ENCODE assay signal across 1 cellular context in the genomic region with DNA sequence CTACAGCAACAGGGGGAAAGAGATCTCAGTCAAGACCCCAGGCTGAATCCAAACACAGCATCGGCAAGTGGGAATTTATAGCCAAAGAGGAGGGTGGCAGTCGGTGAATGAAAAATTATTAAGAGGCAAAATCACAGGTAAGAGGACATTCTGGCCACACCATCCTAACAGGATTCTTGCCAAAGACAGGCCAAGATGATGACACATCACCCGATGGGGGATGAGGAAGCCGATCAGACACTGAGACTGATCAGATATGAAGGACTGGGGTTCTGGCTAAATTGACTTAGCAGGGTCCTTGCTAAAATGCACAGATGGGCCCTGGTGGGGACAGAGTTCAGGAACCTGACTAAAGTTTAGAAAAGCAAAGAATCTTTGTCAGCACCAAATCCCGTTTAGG.
TF ChIP-seq lines count a peak whose summit lies in the region.

No MANE protein-coding gene starts in this region.

TF ChIP-seq in K562, 482 proteins besides CTCF, POLR2A, EP300 and RAD21 (continued from another document and continues in another):
- TF ChIP-seq, protein P1, sequence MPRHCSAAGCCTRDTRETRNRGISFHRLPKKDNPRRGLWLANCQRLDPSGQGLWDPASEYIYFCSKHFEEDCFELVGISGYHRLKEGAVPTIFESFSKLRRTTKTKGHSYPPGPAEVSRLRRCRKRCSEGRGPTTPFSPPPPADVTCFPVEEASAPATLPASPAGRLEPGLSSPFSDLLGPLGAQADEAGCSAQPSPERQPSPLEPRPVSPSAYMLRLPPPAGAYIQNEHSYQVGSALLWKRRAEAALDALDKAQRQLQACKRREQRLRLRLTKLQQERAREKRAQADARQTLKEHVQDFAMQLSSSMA (CRISPR knock-in tag; IDR thresholded peaks at IDR 0.05): no peak
- no peak for TF ChIP-seq NCOR1 (IDR thresholded peaks at IDR 0.05)
- TF ChIP-seq, protein P2, sequence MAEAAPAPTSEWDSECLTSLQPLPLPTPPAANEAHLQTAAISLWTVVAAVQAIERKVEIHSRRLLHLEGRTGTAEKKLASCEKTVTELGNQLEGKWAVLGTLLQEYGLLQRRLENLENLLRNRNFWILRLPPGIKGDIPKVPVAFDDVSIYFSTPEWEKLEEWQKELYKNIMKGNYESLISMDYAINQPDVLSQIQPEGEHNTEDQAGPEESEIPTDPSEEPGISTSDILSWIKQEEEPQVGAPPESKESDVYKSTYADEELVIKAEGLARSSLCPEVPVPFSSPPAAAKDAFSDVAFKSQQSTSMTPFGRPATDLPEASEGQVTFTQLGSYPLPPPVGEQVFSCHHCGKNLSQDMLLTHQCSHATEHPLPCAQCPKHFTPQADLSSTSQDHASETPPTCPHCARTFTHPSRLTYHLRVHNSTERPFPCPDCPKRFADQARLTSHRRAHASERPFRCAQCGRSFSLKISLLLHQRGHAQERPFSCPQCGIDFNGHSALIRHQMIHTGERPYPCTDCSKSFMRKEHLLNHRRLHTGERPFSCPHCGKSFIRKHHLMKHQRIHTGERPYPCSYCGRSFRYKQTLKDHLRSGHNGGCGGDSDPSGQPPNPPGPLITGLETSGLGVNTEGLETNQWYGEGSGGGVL (CRISPR knock-in tag; IDR thresholded peaks at IDR 0.05): no peak
- no peak; the same call in 1 of the 2 replicates for TF ChIP-seq CEBPG (CRISPR knock-in tag; IDR thresholded peaks at IDR 0.05)
- TF ChIP-seq CEBPG (tag; conservative IDR thresholded peaks at IDR 0.05 in 1 of 2, IDR thresholded peaks at IDR 0.05 in 1 of 2): peak; percentile 48 to 71; a peak in 3 of 4 replicates
- TF ChIP-seq, protein P3, sequence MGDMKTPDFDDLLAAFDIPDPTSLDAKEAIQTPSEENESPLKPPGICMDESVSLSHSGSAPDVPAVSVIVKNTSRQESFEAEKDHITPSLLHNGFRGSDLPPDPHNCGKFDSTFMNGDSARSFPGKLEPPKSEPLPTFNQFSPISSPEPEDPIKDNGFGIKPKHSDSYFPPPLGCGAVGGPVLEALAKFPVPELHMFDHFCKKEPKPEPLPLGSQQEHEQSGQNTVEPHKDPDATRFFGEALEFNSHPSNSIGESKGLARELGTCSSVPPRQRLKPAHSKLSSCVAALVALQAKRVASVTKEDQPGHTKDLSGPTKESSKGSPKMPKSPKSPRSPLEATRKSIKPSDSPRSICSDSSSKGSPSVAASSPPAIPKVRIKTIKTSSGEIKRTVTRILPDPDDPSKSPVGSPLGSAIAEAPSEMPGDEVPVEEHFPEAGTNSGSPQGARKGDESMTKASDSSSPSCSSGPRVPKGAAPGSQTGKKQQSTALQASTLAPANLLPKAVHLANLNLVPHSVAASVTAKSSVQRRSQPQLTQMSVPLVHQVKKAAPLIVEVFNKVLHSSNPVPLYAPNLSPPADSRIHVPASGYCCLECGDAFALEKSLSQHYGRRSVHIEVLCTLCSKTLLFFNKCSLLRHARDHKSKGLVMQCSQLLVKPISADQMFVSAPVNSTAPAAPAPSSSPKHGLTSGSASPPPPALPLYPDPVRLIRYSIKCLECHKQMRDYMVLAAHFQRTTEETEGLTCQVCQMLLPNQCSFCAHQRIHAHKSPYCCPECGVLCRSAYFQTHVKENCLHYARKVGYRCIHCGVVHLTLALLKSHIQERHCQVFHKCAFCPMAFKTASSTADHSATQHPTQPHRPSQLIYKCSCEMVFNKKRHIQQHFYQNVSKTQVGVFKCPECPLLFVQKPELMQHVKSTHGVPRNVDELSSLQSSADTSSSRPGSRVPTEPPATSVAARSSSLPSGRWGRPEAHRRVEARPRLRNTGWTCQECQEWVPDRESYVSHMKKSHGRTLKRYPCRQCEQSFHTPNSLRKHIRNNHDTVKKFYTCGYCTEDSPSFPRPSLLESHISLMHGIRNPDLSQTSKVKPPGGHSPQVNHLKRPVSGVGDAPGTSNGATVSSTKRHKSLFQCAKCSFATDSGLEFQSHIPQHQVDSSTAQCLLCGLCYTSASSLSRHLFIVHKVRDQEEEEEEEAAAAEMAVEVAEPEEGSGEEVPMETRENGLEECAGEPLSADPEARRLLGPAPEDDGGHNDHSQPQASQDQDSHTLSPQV (IDR thresholded peaks at IDR 0.05): peak; percentile 68
- TF ChIP-seq CCAR2 (IDR thresholded peaks at IDR 0.05; ENCODE audit: low read depth, low read length): no peak
- no peak for TF ChIP-seq ZNF3 (CRISPR knock-in tag; IDR thresholded peaks at IDR 0.05)
- TF ChIP-seq POLR2AphosphoS5 (IDR thresholded peaks at IDR 0.05; ENCODE audit: control insufficient read depth, insufficient read depth, low read depth, low read length): no peak
- no peak for TF ChIP-seq ZNF431 (CRISPR knock-in tag; IDR thresholded peaks at IDR 0.05)
- no peak for TF ChIP-seq NFIX (CRISPR knock-in tag; IDR thresholded peaks at IDR 0.05; ENCODE audit: low read depth)
- TF ChIP-seq, protein P4, sequence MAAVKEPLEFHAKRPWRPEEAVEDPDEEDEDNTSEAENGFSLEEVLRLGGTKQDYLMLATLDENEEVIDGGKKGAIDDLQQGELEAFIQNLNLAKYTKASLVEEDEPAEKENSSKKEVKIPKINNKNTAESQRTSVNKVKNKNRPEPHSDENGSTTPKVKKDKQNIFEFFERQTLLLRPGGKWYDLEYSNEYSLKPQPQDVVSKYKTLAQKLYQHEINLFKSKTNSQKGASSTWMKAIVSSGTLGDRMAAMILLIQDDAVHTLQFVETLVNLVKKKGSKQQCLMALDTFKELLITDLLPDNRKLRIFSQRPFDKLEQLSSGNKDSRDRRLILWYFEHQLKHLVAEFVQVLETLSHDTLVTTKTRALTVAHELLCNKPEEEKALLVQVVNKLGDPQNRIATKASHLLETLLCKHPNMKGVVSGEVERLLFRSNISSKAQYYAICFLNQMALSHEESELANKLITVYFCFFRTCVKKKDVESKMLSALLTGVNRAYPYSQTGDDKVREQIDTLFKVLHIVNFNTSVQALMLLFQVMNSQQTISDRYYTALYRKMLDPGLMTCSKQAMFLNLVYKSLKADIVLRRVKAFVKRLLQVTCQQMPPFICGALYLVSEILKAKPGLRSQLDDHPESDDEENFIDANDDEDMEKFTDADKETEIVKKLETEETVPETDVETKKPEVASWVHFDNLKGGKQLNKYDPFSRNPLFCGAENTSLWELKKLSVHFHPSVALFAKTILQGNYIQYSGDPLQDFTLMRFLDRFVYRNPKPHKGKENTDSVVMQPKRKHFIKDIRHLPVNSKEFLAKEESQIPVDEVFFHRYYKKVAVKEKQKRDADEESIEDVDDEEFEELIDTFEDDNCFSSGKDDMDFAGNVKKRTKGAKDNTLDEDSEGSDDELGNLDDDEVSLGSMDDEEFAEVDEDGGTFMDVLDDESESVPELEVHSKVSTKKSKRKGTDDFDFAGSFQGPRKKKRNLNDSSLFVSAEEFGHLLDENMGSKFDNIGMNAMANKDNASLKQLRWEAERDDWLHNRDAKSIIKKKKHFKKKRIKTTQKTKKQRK (IDR thresholded peaks at IDR 0.05; ENCODE audit: borderline replicate concordance, low read depth, low read length): no peak
- no peak for TF ChIP-seq CREBBP (IDR thresholded peaks at IDR 0.05; ENCODE audit: low read depth, low read length)
- no peak for TF ChIP-seq FOXM1 (IDR thresholded peaks at IDR 0.05; ENCODE audit: low read depth)
- TF ChIP-seq FOXM1 (CRISPR knock-in tag; IDR thresholded peaks at IDR 0.05; ENCODE audit: low read depth): no peak
- no peak for TF ChIP-seq ZNF311 (CRISPR knock-in tag; IDR thresholded peaks at IDR 0.05)
- TF ChIP-seq KDM1A (IDR thresholded peaks at IDR 0.05): no peak
- no peak for TF ChIP-seq NR2C2 (CRISPR knock-in tag; IDR thresholded peaks at IDR 0.05)
- TF ChIP-seq NR2C2 (tag; IDR thresholded peaks at IDR 0.05): no peak; the same call in 1 of the 2 replicates
- TF ChIP-seq MTA1 (IDR thresholded peaks at IDR 0.05; ENCODE audit: borderline replicate concordance): no peak
- no peak for TF ChIP-seq MCM5 (IDR thresholded peaks at IDR 0.05; ENCODE audit: low read depth)
- TF ChIP-seq SIX5 (IDR thresholded peaks at IDR 0.05; ENCODE audit: borderline replicate concordance in 1 of 2, insufficient read depth in 1 of 2, low read depth in 1 of 2, low read length in 2 of 2): no peak
- TF ChIP-seq, protein P5, sequence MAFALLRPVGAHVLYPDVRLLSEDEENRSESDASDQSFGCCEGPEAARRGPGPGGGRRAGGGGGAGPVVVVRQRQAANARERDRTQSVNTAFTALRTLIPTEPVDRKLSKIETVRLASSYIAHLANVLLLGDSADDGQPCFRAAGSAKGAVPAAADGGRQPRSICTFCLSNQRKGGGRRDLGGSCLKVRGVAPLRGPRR (CRISPR knock-in tag; IDR thresholded peaks at IDR 0.05): no peak
- TF ChIP-seq ELF2 (CRISPR knock-in tag; IDR thresholded peaks at IDR 0.05): no peak
- no peak for TF ChIP-seq ZKSCAN3 (CRISPR knock-in tag; IDR thresholded peaks at IDR 0.05)
- TF ChIP-seq ZBTB1 (CRISPR knock-in tag; IDR thresholded peaks at IDR 0.05; ENCODE audit: borderline replicate concordance, low read depth): no peak
- no peak for TF ChIP-seq MAFF (IDR thresholded peaks at IDR 0.05; ENCODE audit: low read length)
- TF ChIP-seq RAD51 (IDR thresholded peaks at IDR 0.05; ENCODE audit: borderline replicate concordance, low read depth): no peak
- TF ChIP-seq C11orf30 (IDR thresholded peaks at IDR 0.05; ENCODE audit: low read depth): no peak
- TF ChIP-seq, protein P6, sequence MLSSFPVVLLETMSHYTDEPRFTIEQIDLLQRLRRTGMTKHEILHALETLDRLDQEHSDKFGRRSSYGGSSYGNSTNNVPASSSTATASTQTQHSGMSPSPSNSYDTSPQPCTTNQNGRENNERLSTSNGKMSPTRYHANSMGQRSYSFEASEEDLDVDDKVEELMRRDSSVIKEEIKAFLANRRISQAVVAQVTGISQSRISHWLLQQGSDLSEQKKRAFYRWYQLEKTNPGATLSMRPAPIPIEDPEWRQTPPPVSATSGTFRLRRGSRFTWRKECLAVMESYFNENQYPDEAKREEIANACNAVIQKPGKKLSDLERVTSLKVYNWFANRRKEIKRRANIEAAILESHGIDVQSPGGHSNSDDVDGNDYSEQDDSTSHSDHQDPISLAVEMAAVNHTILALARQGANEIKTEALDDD (IDR thresholded peaks at IDR 0.05): 0 out of 2 replicates have a peak, but pooled peaks have one; percentile 27
- TF ChIP-seq, protein P7, sequence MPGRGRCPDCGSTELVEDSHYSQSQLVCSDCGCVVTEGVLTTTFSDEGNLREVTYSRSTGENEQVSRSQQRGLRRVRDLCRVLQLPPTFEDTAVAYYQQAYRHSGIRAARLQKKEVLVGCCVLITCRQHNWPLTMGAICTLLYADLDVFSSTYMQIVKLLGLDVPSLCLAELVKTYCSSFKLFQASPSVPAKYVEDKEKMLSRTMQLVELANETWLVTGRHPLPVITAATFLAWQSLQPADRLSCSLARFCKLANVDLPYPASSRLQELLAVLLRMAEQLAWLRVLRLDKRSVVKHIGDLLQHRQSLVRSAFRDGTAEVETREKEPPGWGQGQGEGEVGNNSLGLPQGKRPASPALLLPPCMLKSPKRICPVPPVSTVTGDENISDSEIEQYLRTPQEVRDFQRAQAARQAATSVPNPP (IDR thresholded peaks at IDR 0.05; ENCODE audit: borderline replicate concordance, insufficient read depth, insufficient read length): no peak
- TF ChIP-seq ZNF41 (CRISPR knock-in tag; conservative IDR thresholded peaks at IDR 0.05): no peak
- no peak for TF ChIP-seq KAT8 (IDR thresholded peaks at IDR 0.05; ENCODE audit: low read depth)
- TF ChIP-seq, protein P8, sequence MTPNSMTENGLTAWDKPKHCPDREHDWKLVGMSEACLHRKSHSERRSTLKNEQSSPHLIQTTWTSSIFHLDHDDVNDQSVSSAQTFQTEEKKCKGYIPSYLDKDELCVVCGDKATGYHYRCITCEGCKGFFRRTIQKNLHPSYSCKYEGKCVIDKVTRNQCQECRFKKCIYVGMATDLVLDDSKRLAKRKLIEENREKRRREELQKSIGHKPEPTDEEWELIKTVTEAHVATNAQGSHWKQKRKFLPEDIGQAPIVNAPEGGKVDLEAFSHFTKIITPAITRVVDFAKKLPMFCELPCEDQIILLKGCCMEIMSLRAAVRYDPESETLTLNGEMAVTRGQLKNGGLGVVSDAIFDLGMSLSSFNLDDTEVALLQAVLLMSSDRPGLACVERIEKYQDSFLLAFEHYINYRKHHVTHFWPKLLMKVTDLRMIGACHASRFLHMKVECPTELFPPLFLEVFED (CRISPR knock-in tag; conservative IDR thresholded peaks at IDR 0.05): no peak
- TF ChIP-seq ARNT (IDR thresholded peaks at IDR 0.05): no peak
- TF ChIP-seq SAFB (IDR thresholded peaks at IDR 0.05; ENCODE audit: borderline replicate concordance, low read depth, low read length): no peak
- TF ChIP-seq, protein P9, sequence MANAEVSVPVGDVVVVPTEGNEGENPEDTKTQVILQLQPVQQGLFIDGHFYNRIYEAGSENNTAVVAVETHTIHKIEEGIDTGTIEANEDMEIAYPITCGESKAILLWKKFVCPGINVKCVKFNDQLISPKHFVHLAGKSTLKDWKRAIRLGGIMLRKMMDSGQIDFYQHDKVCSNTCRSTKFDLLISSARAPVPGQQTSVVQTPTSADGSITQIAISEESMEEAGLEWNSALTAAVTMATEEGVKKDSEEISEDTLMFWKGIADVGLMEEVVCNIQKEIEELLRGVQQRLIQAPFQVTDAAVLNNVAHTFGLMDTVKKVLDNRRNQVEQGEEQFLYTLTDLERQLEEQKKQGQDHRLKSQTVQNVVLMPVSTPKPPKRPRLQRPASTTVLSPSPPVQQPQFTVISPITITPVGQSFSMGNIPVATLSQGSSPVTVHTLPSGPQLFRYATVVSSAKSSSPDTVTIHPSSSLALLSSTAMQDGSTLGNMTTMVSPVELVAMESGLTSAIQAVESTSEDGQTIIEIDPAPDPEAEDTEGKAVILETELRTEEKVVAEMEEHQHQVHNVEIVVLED (CRISPR knock-in tag; IDR thresholded peaks at IDR 0.05): no peak
- TF ChIP-seq NFE2 (IDR thresholded peaks at IDR 0.05; ENCODE audit: low read depth): peak; percentile 54; the same call in 1 of the 2 replicates
- TF ChIP-seq JUND (IDR thresholded peaks at IDR 0.05; ENCODE audit: borderline replicate concordance, low read depth, low read length): peak; percentile 85
- TF ChIP-seq JUND (tag; IDR thresholded peaks at IDR 0.05; ENCODE audit: borderline replicate concordance, low read depth, low read length): peak; percentile 71; the same call in 1 of the 3 replicates
- TF ChIP-seq FOXK2 (conservative IDR thresholded peaks at IDR 0.05 in 1 of 2, IDR thresholded peaks at IDR 0.05 in 1 of 2; ENCODE audit: low read depth in 2 of 2): no peak
- TF ChIP-seq TBP (optimal IDR thresholded peaks at IDR 0.05; ENCODE audit: low read depth, low read length): no peak
- TF ChIP-seq, protein P10, sequence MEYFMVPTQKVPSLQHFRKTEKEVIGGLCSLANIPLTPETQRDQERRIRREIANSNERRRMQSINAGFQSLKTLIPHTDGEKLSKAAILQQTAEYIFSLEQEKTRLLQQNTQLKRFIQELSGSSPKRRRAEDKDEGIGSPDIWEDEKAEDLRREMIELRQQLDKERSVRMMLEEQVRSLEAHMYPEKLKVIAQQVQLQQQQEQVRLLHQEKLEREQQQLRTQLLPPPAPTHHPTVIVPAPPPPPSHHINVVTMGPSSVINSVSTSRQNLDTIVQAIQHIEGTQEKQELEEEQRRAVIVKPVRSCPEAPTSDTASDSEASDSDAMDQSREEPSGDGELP (CRISPR knock-in tag; IDR thresholded peaks at IDR 0.05; ENCODE audit: borderline replicate concordance): no peak
- no peak for TF ChIP-seq TCFL5 (CRISPR knock-in tag; conservative IDR thresholded peaks at IDR 0.05)
